In genomic region chr12:103494388-103494787, GRCh38 we compare ENCODE assay signal across 13 cellular contexts. TPM values are rescaled to one million over a fixed set of nuclear protein-coding genes. Genes with fewer than 3 reads are reported as not detected.
DNase-seq lines count a peak whose midpoint lies in the region; ATAC-seq, FAIRE-seq and TF ChIP-seq lines count a peak whose summit lies in the region.
"Had no signal": no experiment of that assay in that cellular context is flagged by ENCODE, and none has a peak within 500 bp of the region (broad histone marks: within the 10 kb centered on the region; RNA-seq: fewer than 3 reads in every experiment).

No MANE protein-coding gene starts in this region.

- no peak for TF ChIP-seq CTCF in CD4-positive, alpha-beta T cell (IDR thresholded peaks at IDR 0.05)
- TF ChIP-seq CTCF in astrocyte (IDR thresholded peaks at IDR 0.05; ENCODE audit: insufficient read depth, low read depth, low read length), result no peak

- peak overlapping the region; percentile 43 for H3K27ac ChIP-seq in CD4-positive, alpha-beta T cell (ENCODE audit: low read depth, low read length)
- H3K27ac ChIP-seq in HUES6 (ENCODE audit: low read depth, low read length), result no peak overlapping the region
- no peak overlapping the region for H3K27ac ChIP-seq in astrocyte (ENCODE audit: low read depth, low read length)
- peak overlapping the region; percentile 57 for H3K27ac ChIP-seq in naive thymus-derived CD4-positive, alpha-beta T cell (ENCODE audit: low read depth, low read length)
- H3K27ac ChIP-seq: SJCRH30 had no signal

- POLR2A ChIA-PET in CD4-positive, alpha-beta T cell (lab: Charles Lee), result no interaction called here
- POLR2A ChIA-PET in naive thymus-derived CD4-positive, alpha-beta T cell (lab: Charles Lee), result interaction anchor here (0.7 to 1.7 kb wide), 3 partner anchors 53 to 279 kb away, joined by 4 to 8 read pairs (median 5); no protein-coding TSS in a partner anchor

- H3K4me1 ChIP-seq in HUES6 (ENCODE audit: control insufficient read depth, insufficient read depth, low read length) (peaks cover 15% of the 10 kb centered on the region), astrocyte (ENCODE audit: insufficient read depth, low read length) (peaks cover 5% of the 10 kb centered on the region)
- H3K4me1 ChIP-seq in naive thymus-derived CD4-positive, alpha-beta T cell (ENCODE audit: control insufficient read depth in 2 of 2, insufficient read depth in 2 of 2, low read length in 2 of 2), result no peaks in the 10 kb centered on the region
- H3K4me1 ChIP-seq: SJCRH30 had no signal

- H3K4me2 ChIP-seq in astrocyte (ENCODE audit: low read length), result no peak overlapping the region

- ATAC-seq in CD4-positive, alpha-beta T cell (ENCODE audit: poor library complexity), result peak; percentile 18
- peak; percentile 30 for ATAC-seq in naive thymus-derived CD4-positive, alpha-beta T cell

- no peaks in the 10 kb centered on the region for H3K36me3 Mint-ChIP-seq in CD4-positive, alpha-beta T cell (ENCODE audit: low read depth)
- H3K36me3 Mint-ChIP-seq in astrocyte (ENCODE audit: low read depth, unreplicated experiment), result no peaks in the 10 kb centered on the region
- H3K36me3 Mint-ChIP-seq in naive thymus-derived CD4-positive, alpha-beta T cell, result peaks cover 0 to 10% (median 0%) of the 10 kb centered on the region in 5 donors

- H3K27ac Mint-ChIP-seq in CD4-positive, alpha-beta T cell, result peak overlapping the region; percentile 76
- H3K27ac Mint-ChIP-seq in astrocyte (ENCODE audit: unreplicated experiment), result no peak overlapping the region
- peak overlapping the region; percentile 57 to 91 (median 86) for H3K27ac Mint-ChIP-seq in naive thymus-derived CD4-positive, alpha-beta T cell

- peaks cover 2% of the 10 kb centered on the region for H3K9me3 Mint-ChIP-seq in CD4-positive, alpha-beta T cell
- H3K9me3 Mint-ChIP-seq in astrocyte (ENCODE audit: unreplicated experiment), result no peaks in the 10 kb centered on the region
- H3K9me3 Mint-ChIP-seq in naive thymus-derived CD4-positive, alpha-beta T cell, result peaks cover 0 to 9% (median 1%) of the 10 kb centered on the region in 11 donors

- H3K4me3 ChIP-seq in HUES6 (ENCODE audit: low read depth, low read length) (peak overlapping the region; percentile 70), astrocyte (ENCODE audit: insufficient read depth, low read depth, low read length) (no peak overlapping the region)
- no peak overlapping the region for H3K4me3 ChIP-seq in naive thymus-derived CD4-positive, alpha-beta T cell (ENCODE audit: low read length)
- H3K4me3 ChIP-seq: SJCRH30 had no signal

- H3K27me3 Mint-ChIP-seq in CD4-positive, alpha-beta T cell, result peaks cover 29% of the 10 kb centered on the region
- H3K27me3 Mint-ChIP-seq in astrocyte (ENCODE audit: low read depth, unreplicated experiment), result peaks cover 22% of the 10 kb centered on the region
- H3K27me3 Mint-ChIP-seq in naive thymus-derived CD4-positive, alpha-beta T cell, result peaks cover 20 to 44% (median 32%) of the 10 kb centered on the region in 5 donors

- no peaks in the 10 kb centered on the region for H3K79me2 ChIP-seq in astrocyte (ENCODE audit: insufficient read depth, low read length)

- H4K20me1 ChIP-seq in astrocyte (ENCODE audit: insufficient read depth, low read length), result no peaks in the 10 kb centered on the region

- intact Hi-C loops in CD4-positive, alpha-beta T cell (cut with DNase I, micrococcal nuclease), result no loop called here
- intact Hi-C loops in naive thymus-derived CD4-positive, alpha-beta T cell (cut with micrococcal nuclease), result loop anchor here (2.0 to 5.0 kb wide), 2 partner anchors 37 to 38 kb away; no protein-coding TSS in a partner anchor

- no peak for DNase-seq in CD4-positive, alpha-beta T cell
- no peak for DNase-seq in astrocyte (ENCODE audit: low read depth)
- DNase-seq in naive thymus-derived CD4-positive, alpha-beta T cell, result peak in 6 of 9 donors; percentile 7 to 47 (median 26)
- no peak for DNase-seq in NCI-H146 (lab: John Stamatoyannopoulos, UW)
- no peak for DNase-seq in GOT3 (lab: John Stamatoyannopoulos, UW)
- no peak for DNase-seq in superior temporal gyrus (ENCODE audit: extremely low spot score)
- no peak for DNase-seq in erythroblast (lab: John Stamatoyannopoulos, UW)
- DNase-seq: effector CD8-positive, alpha-beta T cell; SJCRH30; small intestine had no signal

- H3K9me3 ChIP-seq in CD4-positive, alpha-beta T cell (ENCODE audit: control insufficient read depth, low read length), result no peaks in the 10 kb centered on the region
- H3K9me3 ChIP-seq in HUES6 (ENCODE audit: control insufficient read depth, insufficient read depth, low read depth, low read length), result no peaks in the 10 kb centered on the region
- H3K9me3 ChIP-seq in astrocyte (ENCODE audit: insufficient read depth, low read depth, low read length), result no peaks in the 10 kb centered on the region
- H3K9me3 ChIP-seq in naive thymus-derived CD4-positive, alpha-beta T cell (ENCODE audit: control insufficient read depth in 2 of 3, low read length in 3 of 3), result no peaks in the 10 kb centered on the region
- H3K9me3 ChIP-seq: SJCRH30 had no signal

- no peak for TF ChIP-seq POLR2A in erythroblast (IDR thresholded peaks at IDR 0.05; ENCODE audit: low read length)

- H3K9ac ChIP-seq in HUES6 (ENCODE audit: low read length), result no peak overlapping the region
- H3K9ac ChIP-seq in astrocyte (ENCODE audit: low read length), result no peak overlapping the region

- H3K36me3 ChIP-seq in HUES6 (ENCODE audit: control insufficient read depth, insufficient read depth, low read length) (no peaks in the 10 kb centered on the region), astrocyte (ENCODE audit: insufficient read depth, low read length) (no peaks in the 10 kb centered on the region)
- H3K36me3 ChIP-seq in naive thymus-derived CD4-positive, alpha-beta T cell (ENCODE audit: control insufficient read depth in 2 of 3, insufficient read depth in 3 of 3, low read length in 3 of 3), result no peaks in the 10 kb centered on the region
- H3K36me3 ChIP-seq: SJCRH30 had no signal

- H3K27me3 ChIP-seq in CD4-positive, alpha-beta T cell (ENCODE audit: control insufficient read depth, insufficient read depth, low read length), result peaks cover 4% of the 10 kb centered on the region
- peaks cover 33% of the 10 kb centered on the region for H3K27me3 ChIP-seq in HUES6 (ENCODE audit: control insufficient read depth, insufficient read depth, low read length)
- H3K27me3 ChIP-seq in astrocyte (ENCODE audit: insufficient read depth, low read length), result peaks cover 22% of the 10 kb centered on the region
- no peaks in the 10 kb centered on the region for H3K27me3 ChIP-seq in naive thymus-derived CD4-positive, alpha-beta T cell (ENCODE audit: control insufficient read depth in 2 of 2, insufficient read depth in 2 of 2, low read length in 2 of 2)
- H3K27me3 ChIP-seq: SJCRH30 had no signal

- peaks cover 18% of the 10 kb centered on the region for H3K4me1 Mint-ChIP-seq in CD4-positive, alpha-beta T cell (ENCODE audit: low read depth)
- H3K4me1 Mint-ChIP-seq in astrocyte (ENCODE audit: low read depth, unreplicated experiment), result peaks cover 7% of the 10 kb centered on the region
- peaks cover 8 to 24% (median 21%) of the 10 kb centered on the region in 7 donors for H3K4me1 Mint-ChIP-seq in naive thymus-derived CD4-positive, alpha-beta T cell

- CTCF ChIA-PET in CD4-positive, alpha-beta T cell (lab: Charles Lee), result no interaction called here
- CTCF ChIA-PET in naive thymus-derived CD4-positive, alpha-beta T cell (lab: Charles Lee), result interaction anchor here (0.9 kb wide), 1 partner anchor 54 kb away, joined by 4 read pairs; no protein-coding TSS in a partner anchor

- H2AFZ ChIP-seq in astrocyte (ENCODE audit: low read depth, low read length), result no peak overlapping the region

- no peak for FAIRE-seq in astrocyte (lab: Jason Lieb, UNC)
- FAIRE-seq: small intestine had no signal

- H3K4me3 Mint-ChIP-seq in CD4-positive, alpha-beta T cell, result peak overlapping the region; percentile 87
- peak overlapping the region; percentile 79 for H3K4me3 Mint-ChIP-seq in astrocyte (ENCODE audit: unreplicated experiment)
- peak overlapping the region; percentile 80 to 91 (median 85) for H3K4me3 Mint-ChIP-seq in naive thymus-derived CD4-positive, alpha-beta T cell

RNA-seq across cellular contexts. Expression of gene C12orf42, which starts 1.4 kb away (rescaled TPM):
- total RNA-seq in CD4-positive, alpha-beta T cell, result 1 to 10 TPM; 3.9 to 4.8 TPM
- total RNA-seq in astrocyte, result not detected in 2 replicates
- 10 to 100 TPM in 2 of 5 experiments, 1 to 10 TPM in 3; 2.6 to 15.4 (median 8.9) TPM for total RNA-seq in naive thymus-derived CD4-positive, alpha-beta T cell
- polyA plus RNA-seq in naive thymus-derived CD4-positive, alpha-beta T cell, result 1 to 10 TPM; 6.3 to 7.9 TPM
- total RNA-seq: fibroblast of villous mesenchyme, H4, SJCRH30 had no signal
- polyA plus RNA-seq: small intestine had no signal

Comparison
In these comparisons a context has a peak if more than half of its experiments do, and no peak if none do; other contexts are left out.
1. DNase-seq: peak in naive thymus-derived CD4-positive, alpha-beta T cell (6 of 9); none in CD4-positive, alpha-beta T cell (0 of 10), astrocyte (single experiment), NCI-H146 (single experiment), GOT3 (single experiment), superior temporal gyrus (single experiment) and erythroblast (0 of 2).
2. H3K27ac ChIP-seq: peak in CD4-positive, alpha-beta T cell (single experiment) and naive thymus-derived CD4-positive, alpha-beta T cell (single experiment); none in HUES6 (single experiment) and astrocyte (single experiment).
3. intact Hi-C loops: an anchor here in naive thymus-derived CD4-positive, alpha-beta T cell (2.0 to 5.0 kb wide); none called in CD4-positive, alpha-beta T cell.
4. Peak in every context shown above with its lines, with median percentiles within 50 percentile points of each other: H3K4me3 Mint-ChIP-seq.